Comparison of ENCODE assay signal across 39 cellular contexts in genomic region chr2:130335226-130335625, GRCh38.
"Had no signal": no experiment of that assay in that cellular context is flagged by ENCODE, and none has a peak within 500 bp of the region (broad histone marks: within the 10 kb centered on the region; RNA-seq: fewer than 3 reads in every experiment).

No MANE protein-coding gene starts in this region.

- H3K27me3 ChIP-seq: body of pancreas, breast epithelium had no signal

- FAIRE-seq: astrocyte, TTC549 had no signal

- H3K27ac Mint-ChIP-seq: activated CD4-positive, alpha-beta memory T cell treated with anti-CD3 and anti-CD28 coated beads, Interleukin-2, amount 10 ng/mL, durations not matched to agents 7 days and 5 days; activated CD4-positive, alpha-beta T cell treated with anti-CD3 and anti-CD28 coated beads, Interleukin-2, amount 10 ng/mL, durations not matched to agents 7 days and 5 days; activated CD8-positive, alpha-beta T cell treated with anti-CD3 and anti-CD28 coated beads, Interleukin-2, amount 10 ng/mL, durations not matched to agents 7 days and 5 days; activated naive CD4-positive, alpha-beta T cell treated with anti-CD3 and anti-CD28 coated beads for 36 hours; activated naive CD4-positive, alpha-beta T cell treated with anti-CD3 and anti-CD28 coated beads, Interleukin-2, amount 50 U/mL, for 72 hours; activated naive CD8-positive, alpha-beta T cell treated with anti-CD3 and anti-CD28 coated beads for 36 hours; activated T-cell treated with anti-CD3 and anti-CD28 coated beads, Interleukin-2, amount 50 U/mL, for 72 hours; activated T-helper 1 cell treated with anti-CD3 and anti-CD28 coated beads, Interleukin-12 subunit alpha, Interleukin-12 subunit beta, Interleukin-2, Interleukin-4 antibody, amounts not matched to agents 30 ng/mL and 10 ng/mL and 1 ng/mL, durations not matched to agents 14 hours and 24 hours and 36 hours; activated T-helper 17 cell treated with anti-CD3 and anti-CD28 coated beads, Interleukin-2, amount 50 U/mL, for 72 hours; T-helper 1 cell treated with Interleukin-12 subunit alpha and Interleukin-12 subunit beta and Interleukin-4 antibody, amounts not matched to agents 30 μg/mL and 1 μg/mL, for 36 hours; T-helper 2 cell treated with Interferon-gamma antibody and Interleukin-4, amounts not matched to agents 5 μg/mL and 100 μg/mL, for 36 hours; WTC11 had no signal

- ATAC-seq: activated CD4-positive, alpha-beta T cell treated with anti-CD3 and anti-CD28 coated beads for 36 hours; activated CD4-positive, CD25-positive, alpha-beta regulatory T cell treated with anti-CD3 and anti-CD28 coated beads, Interleukin-2, amount 50 U/mL, for 24 hours; activated CD8-positive, alpha-beta T cell treated with anti-CD3 and anti-CD28 coated beads, Interleukin-2, amount 10 ng/mL, durations not matched to agents 7 days and 5 days; activated naive CD4-positive, alpha-beta T cell treated with anti-CD3 and anti-CD28 coated beads, Interleukin-2, amount 50 U/mL, for 72 hours; activated T-cell treated with anti-CD3 and anti-CD28 coated beads, Interleukin-2, amount 50 U/mL, for 4 hours; activated T-cell treated with anti-CD3 and anti-CD28 coated beads, Interleukin-2, amount 50 U/mL, for 72 hours; activated T-helper 17 cell treated with anti-CD3 and anti-CD28 coated beads, Interleukin-2, amount 50 U/mL, for 72 hours; body of pancreas; WTC11 had no signal

- H3K9me3 Mint-ChIP-seq: activated CD4-positive, alpha-beta memory T cell treated with anti-CD3 and anti-CD28 coated beads, Interleukin-2, amount 10 ng/mL, durations not matched to agents 7 days and 5 days; activated CD4-positive, alpha-beta T cell treated with anti-CD3 and anti-CD28 coated beads, Interleukin-2, amount 10 ng/mL, durations not matched to agents 7 days and 5 days; activated naive CD4-positive, alpha-beta T cell treated with anti-CD3 and anti-CD28 coated beads for 36 hours; activated naive CD4-positive, alpha-beta T cell treated with anti-CD3 and anti-CD28 coated beads, Interleukin-2, amount 50 U/mL, for 72 hours; activated naive CD8-positive, alpha-beta T cell treated with anti-CD3 and anti-CD28 coated beads for 36 hours; activated T-cell treated with anti-CD3 and anti-CD28 coated beads, Interleukin-2, amount 50 U/mL, for 4 hours; activated T-cell treated with anti-CD3 and anti-CD28 coated beads, Interleukin-2, amount 50 U/mL, for 72 hours; activated T-helper 1 cell treated with anti-CD3 and anti-CD28 coated beads, Interleukin-12 subunit alpha, Interleukin-12 subunit beta, Interleukin-2, Interleukin-4 antibody, amounts not matched to agents 30 ng/mL and 10 ng/mL and 1 ng/mL, durations not matched to agents 14 hours and 24 hours and 36 hours; activated T-helper 17 cell treated with anti-CD3 and anti-CD28 coated beads, Interleukin-2, amount 50 U/mL, for 72 hours; T-helper 1 cell treated with Interleukin-12 subunit alpha and Interleukin-12 subunit beta and Interleukin-4 antibody, amounts not matched to agents 30 μg/mL and 1 μg/mL, for 36 hours; T-helper 2 cell treated with Interferon-gamma antibody and Interleukin-4, amounts not matched to agents 5 μg/mL and 100 μg/mL, for 36 hours had no signal

- H3K4me1 ChIP-seq: breast epithelium had no signal

- H3K9me3 ChIP-seq: adrenal gland, body of pancreas, breast epithelium had no signal

- H3K27ac ChIP-seq: adrenal gland, body of pancreas, brain microvascular endothelial cell, breast epithelium, WERI-Rb-1 had no signal

- H3K4me3 ChIP-seq: adrenal gland, body of pancreas, breast epithelium had no signal

- DNase-seq: activated CD4-positive, alpha-beta memory T cell treated with anti-CD3 and anti-CD28 coated beads, Interleukin-2, amount 10 ng/mL, durations not matched to agents 7 days and 5 days; activated CD4-positive, alpha-beta T cell treated with anti-CD3 and anti-CD28 coated beads for 1 hour; activated CD4-positive, alpha-beta T cell treated with anti-CD3 and anti-CD28 coated beads for 36 hours; activated CD4-positive, alpha-beta T cell treated with anti-CD3 and anti-CD28 coated beads for 48 hours; activated CD4-positive, alpha-beta T cell treated with anti-CD3 and anti-CD28 coated beads, Interleukin-2, amount 50 U/mL, for 48 hours; activated CD4-positive, CD25-positive, alpha-beta regulatory T cell; activated CD8-positive, alpha-beta memory T cell treated with anti-CD3 and anti-CD28 coated beads, Interleukin-2, amount 50 U/mL, for 4 hours; activated CD8-positive, alpha-beta T cell treated with anti-CD3 and anti-CD28 coated beads, Interleukin-2, amount 10 ng/mL, durations not matched to agents 7 days and 5 days; activated effector memory CD4-positive, alpha-beta T cell treated with anti-CD3 and anti-CD28 coated beads, Interleukin-2, amount 50 U/mL, for 16 hours; activated gamma-delta T cell treated with Interleukin-2 at 50 U/mL for 16 hours; activated naive CD4-positive, alpha-beta T cell; activated naive CD4-positive, alpha-beta T cell treated with anti-CD3 and anti-CD28 coated beads for 36 hours; activated naive CD4-positive, alpha-beta T cell treated with anti-CD3 and anti-CD28 coated beads, Interleukin-2, amount 50 U/mL, for 16 hours; activated naive CD8-positive, alpha-beta T cell treated with anti-CD3 and anti-CD28 coated beads for 36 hours; activated T-cell treated with anti-CD3 and anti-CD28 coated beads for 4 hours; activated T-cell treated with anti-CD3 and anti-CD28 coated beads, Interleukin-2, amount 50 U/mL, for 1 hour; activated T-cell treated with anti-CD3 and anti-CD28 coated beads, Interleukin-2, amount 50 U/mL, for 4 hours; activated T-cell treated with anti-CD3 and anti-CD28 coated beads, Interleukin-2, amount 50 U/mL, for 72 hours; adrenal gland; amniotic stem cell; aorta; body of pancreas; brain microvascular endothelial cell; central memory CD4-positive, alpha-beta T cell; T-helper 1 cell; T-helper 2 cell; T-helper 9 cell; WERI-Rb-1 had no signal

- H3K4me3 Mint-ChIP-seq: activated CD4-positive, alpha-beta memory T cell treated with anti-CD3 and anti-CD28 coated beads, Interleukin-2, amount 10 ng/mL, durations not matched to agents 7 days and 5 days; activated CD4-positive, alpha-beta T cell treated with anti-CD3 and anti-CD28 coated beads for 36 hours; activated CD4-positive, alpha-beta T cell treated with anti-CD3 and anti-CD28 coated beads, Interleukin-2, amount 10 ng/mL, durations not matched to agents 7 days and 5 days; activated CD8-positive, alpha-beta T cell treated with anti-CD3 and anti-CD28 coated beads, Interleukin-2, amount 10 ng/mL, durations not matched to agents 7 days and 5 days; activated naive CD4-positive, alpha-beta T cell treated with anti-CD3 and anti-CD28 coated beads for 36 hours; activated naive CD8-positive, alpha-beta T cell treated with anti-CD3 and anti-CD28 coated beads for 36 hours; activated T-cell treated with anti-CD3 and anti-CD28 coated beads, Interleukin-2, amount 50 U/mL, for 4 hours; activated T-cell treated with anti-CD3 and anti-CD28 coated beads, Interleukin-2, amount 50 U/mL, for 72 hours; activated T-helper 1 cell treated with anti-CD3 and anti-CD28 coated beads, Interleukin-12 subunit alpha, Interleukin-12 subunit beta, Interleukin-2, Interleukin-4 antibody, amounts not matched to agents 30 ng/mL and 10 ng/mL and 1 ng/mL, durations not matched to agents 14 hours and 24 hours and 36 hours; activated T-helper 17 cell treated with anti-CD3 and anti-CD28 coated beads, Interleukin-2, amount 50 U/mL, for 72 hours; T-helper 1 cell treated with Interleukin-12 subunit alpha and Interleukin-12 subunit beta and Interleukin-4 antibody, amounts not matched to agents 30 μg/mL and 1 μg/mL, for 36 hours; T-helper 2 cell treated with Interferon-gamma antibody and Interleukin-4, amounts not matched to agents 5 μg/mL and 100 μg/mL, for 36 hours had no signal

- H3K36me3 ChIP-seq: brain microvascular endothelial cell, breast epithelium had no signal
